ENCODE assay signal across 12 cellular contexts in the genomic region with DNA sequence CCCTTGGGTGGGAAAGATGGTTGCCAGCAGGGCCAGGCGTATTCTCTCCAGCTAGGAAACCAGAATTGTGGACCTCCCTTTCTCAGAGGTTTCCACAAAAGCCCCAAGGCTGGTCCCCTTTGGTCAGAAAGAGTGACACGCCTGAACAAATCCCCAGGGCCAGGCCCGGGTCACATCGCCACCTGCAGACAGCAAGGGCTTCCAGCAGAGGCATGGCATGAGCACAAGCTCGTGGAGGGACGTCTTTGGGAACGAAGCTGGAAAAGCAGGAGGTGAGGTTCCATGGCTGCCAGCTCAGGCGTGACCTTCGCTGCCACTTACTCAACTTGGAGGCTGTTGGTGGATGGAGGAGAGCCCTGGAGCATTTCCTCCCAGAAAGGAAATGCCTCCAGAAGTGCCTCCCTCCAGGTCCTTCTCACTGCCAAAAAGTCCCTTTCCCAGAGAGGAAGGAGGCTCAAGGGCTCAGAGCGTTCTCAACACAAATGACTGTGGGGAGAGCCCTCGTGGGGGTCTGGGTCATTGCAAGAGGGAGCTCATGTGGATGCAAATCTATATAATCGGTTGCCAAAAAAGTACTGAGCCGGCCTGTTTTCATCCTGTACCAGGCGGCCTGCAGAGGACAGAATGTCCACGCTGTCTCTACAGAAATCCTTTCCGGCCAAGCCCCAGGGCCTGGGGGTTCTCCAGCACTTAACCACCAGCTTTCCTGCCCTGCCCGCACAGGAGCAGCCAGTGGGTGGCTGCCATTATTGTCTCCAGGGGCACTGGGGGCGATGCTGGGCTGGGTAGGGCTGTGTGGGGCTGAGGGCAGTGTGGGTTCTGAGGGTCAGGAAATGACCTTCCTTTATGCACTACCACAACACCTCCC. TPM values are rescaled to one million over a fixed set of nuclear protein-coding genes. Genes with fewer than 3 reads are reported as not detected.
DNase-seq lines count a peak whose midpoint lies in the region; ATAC-seq and TF ChIP-seq lines count a peak whose summit lies in the region.
"Not testable (repeated sequence)": the region's sequence is repeated elsewhere in the genome, so short reads cannot be mapped to it uniquely, and the experiment has no call there.
"Had no signal": no experiment of that assay in that cellular context is flagged by ENCODE, and none has a peak within 500 bp of the region (broad histone marks: within the 10 kb centered on the region; RNA-seq: fewer than 3 reads in every experiment).

No MANE protein-coding gene starts in this region.

- not testable (repeated sequence) for H3K27ac Mint-ChIP-seq in activated T-cell treated with anti-CD3 and anti-CD28 coated beads, Interleukin-2, amount 50 U/mL, for 24 hours

- not testable (repeated sequence) for H3K27ac ChIP-seq in OCI-LY1 (ENCODE audit: low read depth, low read length, poor library complexity, severe bottlenecking); heart right ventricle; right lobe of liver; thyroid gland
- peak overlapping the region in 53 of 59 donors; percentile 31 to 92 (median 79) for H3K27ac ChIP-seq in dorsolateral prefrontal cortex

- ATAC-seq in heart right ventricle (peak; percentile 33 to 82 (median 68)), right lobe of liver (peak; percentile 21 to 51 (median 33)), sciatic nerve (peak; percentile 67)

- H2AFZ ChIP-seq in OCI-LY1 (ENCODE audit: low read length): not testable (repeated sequence)

- 32 to 36% methylated on average over 8 to 10 of the region's 18 CpGs for WGBS in heart right ventricle, 2 donors
- 0% methylated on average over 1 of the region's 18 CpGs for WGBS in right lobe of liver (ENCODE audit: insufficient coverage, low coverage, low lambda C conversion rate, missing lambda C conversion rate)
- 42 to 89% methylated on average over 1 to 2 of the region's 18 CpGs for WGBS in thyroid gland, 2 donors

- not testable (repeated sequence) for H3K9me3 Mint-ChIP-seq in activated T-cell treated with anti-CD3 and anti-CD28 coated beads, Interleukin-2, amount 50 U/mL, for 24 hours

- in situ Hi-C loops in GM13977 (cut with MboI; ENCODE audit: low pct_unique_long_range_greater_than_20kb, low sequenced_read_pairs, unreplicated experiment): not testable (repeated sequence)

- not testable (repeated sequence) for H3K9me3 ChIP-seq in OCI-LY1 (ENCODE audit: low read length); heart right ventricle; right lobe of liver; thyroid gland

- TF ChIP-seq CTCF in GM13977 (IDR thresholded peaks at IDR 0.05; ENCODE audit: extremely low read depth, insufficient read depth, missing control alignments) (peak; percentile 33), OCI-LY1 (IDR thresholded peaks at IDR 0.05; ENCODE audit: low read length) (peak; percentile 7; the same call in 1 of the 2 replicates), dorsolateral prefrontal cortex (IDR thresholded peaks at IDR 0.05 in 54 of 56, conservative IDR thresholded peaks at IDR 0.05 in 2 of 56; ENCODE audit: low read depth in 1 of 56, partially characterized antibody in 56 of 56) (peak in 3 of 56 donors; percentile 9 to 13 (median 11)), thyroid gland (IDR thresholded peaks at IDR 0.05) (peak in 1 of 6 experiments; percentile 15)
- TF ChIP-seq CTCF in heart right ventricle (IDR thresholded peaks at IDR 0.05); right lobe of liver (IDR thresholded peaks at IDR 0.05): not testable (repeated sequence)

- H3K9me2 ChIP-seq in OCI-LY1 (ENCODE audit: low read depth, low read length): not testable (repeated sequence)

- not testable (repeated sequence) for TF ChIP-seq POLR2A in right lobe of liver (IDR thresholded peaks at IDR 0.05); thyroid gland (IDR thresholded peaks at IDR 0.05)

- H3K36me3 Mint-ChIP-seq in activated T-cell treated with anti-CD3 and anti-CD28 coated beads, Interleukin-2, amount 50 U/mL, for 24 hours (ENCODE audit: low read depth): not testable (repeated sequence)

- not testable (repeated sequence) for DNase-seq in GM13977 (ENCODE audit: low spot score); heart right ventricle; right lobe of liver; sciatic nerve (ENCODE audit: low spot score)
- DNase-seq in activated T-cell treated with anti-CD3 and anti-CD28 coated beads, Interleukin-2, amount 50 U/mL, for 24 hours: peak; percentile 1
- DNase-seq in dorsolateral prefrontal cortex (peak in 2 of 10 donors; percentile 28 to 45), thyroid gland (peak; percentile 57 to 62)

- not testable (repeated sequence) for H3F3A ChIP-seq in OCI-LY1 (ENCODE audit: insufficient read depth, low read length)

- intact Hi-C loops in dorsolateral prefrontal cortex (cut with DNase I); heart right ventricle (cut with DNase I); right lobe of liver (cut with DNase I); sciatic nerve (cut with DNase I); thyroid gland (cut with DNase I): not testable (repeated sequence)

- H3K36me3 ChIP-seq in OCI-LY1 (ENCODE audit: insufficient read depth, low read length); heart right ventricle; right lobe of liver; thyroid gland: not testable (repeated sequence)

- not testable (repeated sequence) for H3K4me2 ChIP-seq in OCI-LY1 (ENCODE audit: low read length)

- not testable (repeated sequence) for H3K4me1 Mint-ChIP-seq in activated T-cell treated with anti-CD3 and anti-CD28 coated beads, Interleukin-2, amount 50 U/mL, for 24 hours (ENCODE audit: low read depth)

- not testable (repeated sequence) for H3K4me3 Mint-ChIP-seq in activated T-cell treated with anti-CD3 and anti-CD28 coated beads, Interleukin-2, amount 50 U/mL, for 24 hours

- H3K4me1 ChIP-seq in OCI-LY1 (ENCODE audit: insufficient read depth, low read length, severe bottlenecking); heart right ventricle; right lobe of liver; thyroid gland: not testable (repeated sequence)

- H4K20me1 ChIP-seq in OCI-LY1 (ENCODE audit: insufficient read depth, low read length): not testable (repeated sequence)

- not testable (repeated sequence) for H3K27me3 ChIP-seq in OCI-LY1 (ENCODE audit: insufficient read depth, low read length); dorsolateral prefrontal cortex; heart right ventricle; right lobe of liver; thyroid gland

- H3K79me2 ChIP-seq in OCI-LY1 (ENCODE audit: insufficient read depth, low read length): not testable (repeated sequence)

- not testable (repeated sequence) for H3K9ac ChIP-seq in OCI-LY1 (ENCODE audit: low read length)

- not testable (repeated sequence) for H3K4me3 ChIP-seq in OCI-LY1 (ENCODE audit: low read depth, low read length, poor library complexity, severe bottlenecking); dorsolateral prefrontal cortex; heart right ventricle; right lobe of liver; thyroid gland (replicated peaks in 1 of 3)

- not testable (repeated sequence) for H3K27me3 Mint-ChIP-seq in activated T-cell treated with anti-CD3 and anti-CD28 coated beads, Interleukin-2, amount 50 U/mL, for 24 hours

RNA-seq across cellular contexts. Expression of a gene that starts 14.6 kb away (rescaled TPM):
- 10 to 100 TPM in 3 of 120 experiments, 1 to 10 TPM in 114, under 1 TPM in 3; 0.91 to 13.4 (median 4.5) TPM for total RNA-seq in dorsolateral prefrontal cortex
- total RNA-seq in heart right ventricle: 10 to 100 TPM in 1 of 10 donors, 1 to 10 TPM in 9; 1.7 to 21.6 (median 3.6) TPM
- 1 to 10 TPM; 4.6 to 9.2 TPM for polyA plus RNA-seq in heart right ventricle
- 1 to 10 TPM in 2 of 6 experiments, under 1 TPM in 2, not detected in 2; 0.39 to 2.0 (median 0.90) TPM for total RNA-seq in right lobe of liver
- 11.1 TPM for total RNA-seq in sciatic nerve
- 1 to 10 TPM; 1.2 to 7.5 (median 2.6) TPM for total RNA-seq in thyroid gland
- total RNA-seq: H4, MCF 10A, mesothelial cell of epicardium, SK-MEL-5 had no signal

RNA-seq across cellular contexts. Expression of a gene that starts 57.7 kb away (rescaled TPM):
- total RNA-seq in dorsolateral prefrontal cortex (100 to 1,000 TPM in 112 of 120 experiments, 10 to 100 TPM in 8; 91.6 to 167 (median 125) TPM), heart right ventricle (1 to 10 TPM; 3.9 to 8.1 (median 7.2) TPM), right lobe of liver (1 to 10 TPM; 2.8 to 8.4 (median 4.2) TPM), sciatic nerve (81.0 TPM), thyroid gland (10 to 100 TPM; 23.3 to 34.7 (median 30.2) TPM)
- polyA plus RNA-seq in heart right ventricle: 1 to 10 TPM in 1 of 2 donors, under 1 TPM in 1; 0.38 to 5.9 TPM
